ENCODE assay signal across 1 cellular context in genomic region chr4:77818667-77819408, GRCh38.
A peak's percentile ranks its signal among the peaks of the same experiment; 100 is the strongest.
TF ChIP-seq lines count a peak whose summit lies in the region.

TSS of gene CNOT6L (minus strand) at chr4:77819368. CDS start at chr4:77819308, 60 bp downstream.

TF ChIP-seq in K562, 482 proteins besides CTCF, POLR2A, EP300 and RAD21 (continued from another document and continues in another):
- no peak for TF ChIP-seq CEBPZ (IDR thresholded peaks at IDR 0.05; ENCODE audit: borderline replicate concordance, low read depth, low read length)
- 0 out of 2 replicates have a peak, but pooled peaks have one; percentile 41 for TF ChIP-seq NBN (IDR thresholded peaks at IDR 0.05; ENCODE audit: low read depth)
- TF ChIP-seq FOXP4 (CRISPR knock-in tag; IDR thresholded peaks at IDR 0.05; ENCODE audit: borderline replicate concordance) = no peak
- peak; percentile 84 for TF ChIP-seq RBBP5 (IDR thresholded peaks at IDR 0.05; ENCODE audit: borderline replicate concordance, insufficient read depth, low read length, poor library complexity, severe bottlenecking)
- TF ChIP-seq REST (CRISPR knock-in tag; IDR thresholded peaks at IDR 0.05; ENCODE audit: low read depth) = peak; percentile 39; the same call in 1 of the 2 replicates
- no peak for TF ChIP-seq ESRRA (IDR thresholded peaks at IDR 0.05; ENCODE audit: borderline replicate concordance, low read depth)
- 0 out of 2 replicates have a peak, but pooled peaks have one; percentile 26 for TF ChIP-seq TGIF2 (CRISPR knock-in tag; IDR thresholded peaks at IDR 0.05)
- TF ChIP-seq HMBOX1 (IDR thresholded peaks at IDR 0.05) = no peak
- no peak for TF ChIP-seq NR0B1 (IDR thresholded peaks at IDR 0.05; ENCODE audit: partially characterized antibody)
- no peak for TF ChIP-seq THRB (CRISPR knock-in tag; conservative IDR thresholded peaks at IDR 0.05)
- TF ChIP-seq HDAC1 (IDR thresholded peaks at IDR 0.05) = peak in 1 of 2 experiments; percentile 67; a peak in 2 of 4 replicates
- TF ChIP-seq FOXM1 (IDR thresholded peaks at IDR 0.05; ENCODE audit: low read depth) = no peak
- 0 out of 2 replicates have a peak, but pooled peaks have one; percentile 27 for TF ChIP-seq FOXM1 (CRISPR knock-in tag; IDR thresholded peaks at IDR 0.05; ENCODE audit: low read depth)
- peak; percentile 98; a peak in 3 of 4 replicates for TF ChIP-seq UBTF (IDR thresholded peaks at IDR 0.05; ENCODE audit: borderline replicate concordance in 1 of 2, low read depth in 2 of 2, low read length in 2 of 2)
- no peak for TF ChIP-seq ZNF785 (CRISPR knock-in tag; IDR thresholded peaks at IDR 0.05)
- TF ChIP-seq ETS1 (conservative IDR thresholded peaks at IDR 0.05; ENCODE audit: control insufficient read depth, low read depth, low read length) = 0 out of 2 replicates have a peak, but pooled peaks have one; percentile 37
- no peak for TF ChIP-seq ZNF830 (CRISPR knock-in tag; IDR thresholded peaks at IDR 0.05)
- TF ChIP-seq ARID3B (CRISPR knock-in tag; IDR thresholded peaks at IDR 0.05; ENCODE audit: borderline replicate concordance) = no peak
- peak; percentile 51; the same call in 1 of the 2 replicates for TF ChIP-seq SUPT5H (IDR thresholded peaks at IDR 0.05)
- TF ChIP-seq BCOR (IDR thresholded peaks at IDR 0.05) = 0 out of 2 replicates have a peak, but pooled peaks have one; percentile 20
- TF ChIP-seq SMARCC2 (IDR thresholded peaks at IDR 0.05; ENCODE audit: low read depth) = no peak
- no peak for TF ChIP-seq E2F3 (CRISPR knock-in tag; IDR thresholded peaks at IDR 0.05)
- TF ChIP-seq GATA2 (CRISPR knock-in tag; IDR thresholded peaks at IDR 0.05) = no peak
- TF ChIP-seq ZNF431 (CRISPR knock-in tag; IDR thresholded peaks at IDR 0.05) = 0 out of 2 replicates have a peak, but pooled peaks have one; percentile 13
- peak in 1 of 2 experiments; percentile 83; a peak in 2 of 4 replicates for TF ChIP-seq NONO (IDR thresholded peaks at IDR 0.05; ENCODE audit: low read depth in 2 of 2, low read length in 1 of 2)
- TF ChIP-seq HBP1 (CRISPR knock-in tag; IDR thresholded peaks at IDR 0.05) = 0 out of 2 replicates have a peak, but pooled peaks have one; percentile 48
- no peak for TF ChIP-seq CHD4 (IDR thresholded peaks at IDR 0.05; ENCODE audit: insufficient read depth, insufficient replicate concordance, low read depth, low read length, poor library complexity, severe bottlenecking)
- no peak for TF ChIP-seq HNRNPUL1 (IDR thresholded peaks at IDR 0.05; ENCODE audit: low read length)
